8 cellular contexts compared by ENCODE assay signal in the genomic region with DNA sequence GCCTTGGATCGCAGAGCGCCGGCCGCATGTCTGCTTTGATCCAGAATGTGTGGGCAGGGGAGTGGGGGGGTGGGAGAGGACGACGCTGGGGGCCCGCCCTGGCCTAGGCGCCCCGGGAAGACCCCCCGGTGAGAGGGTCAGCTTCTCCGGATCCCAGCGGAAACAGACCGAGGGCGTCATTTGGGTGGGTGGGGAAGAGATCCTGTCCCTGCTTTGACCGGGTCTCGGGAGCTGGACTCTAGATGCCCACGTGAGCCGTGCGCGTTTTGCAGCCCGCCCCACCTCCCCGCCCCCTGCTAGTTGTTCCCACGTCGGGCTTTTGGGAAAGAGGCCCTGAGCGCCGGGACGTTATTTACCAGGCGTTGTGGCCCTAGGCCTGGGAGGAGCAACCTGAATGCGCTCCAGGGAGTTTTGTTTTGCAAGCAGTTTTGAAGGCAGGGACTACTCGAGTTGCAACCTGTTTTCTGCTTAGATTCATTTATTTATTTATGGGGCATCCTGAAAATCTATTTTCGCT. TPM values are rescaled to one million over a fixed set of nuclear protein-coding genes. Genes with fewer than 3 reads are reported as not detected.
DNase-seq lines count a peak whose midpoint lies in the region; ATAC-seq and TF ChIP-seq lines count a peak whose summit lies in the region.

No MANE protein-coding gene starts in this region.

- no peaks in the 10 kb centered on the region for H3K9me3 Mint-ChIP-seq in CD4-positive, alpha-beta T cell
- no peaks in the 10 kb centered on the region for H3K9me3 Mint-ChIP-seq in MCF 10A (ENCODE audit: unreplicated experiment)
- H3K9me3 Mint-ChIP-seq in stimulated activated naive CD8-positive, alpha-beta T cell treated with anti-CD3 and anti-CD28 coated beads, Interleukin-15, amount 100 ng/mL, for 72 hours, result no peaks in the 10 kb centered on the region

- POLR2A ChIA-PET in CD4-positive, alpha-beta T cell (lab: Charles Lee), result no interaction called here
- POLR2A ChIA-PET in MCF 10A (lab: Yijun Ruan, JAX), result interaction anchor here (0.6 to 29.8 kb wide), 25 partner anchors 8 to 231 kb away, joined by 3 to 872 read pairs (median 5); partner anchors contain the start of genes CAGE1 and RIOK1

- intact Hi-C loops in CD4-positive, alpha-beta T cell (cut with DNase I, micrococcal nuclease), result no loop called here
- intact Hi-C loops in MCF 10A (cut with micrococcal nuclease), result loop anchor here (1.0 to 5.0 kb wide), 6 partner anchors 18 to 231 kb away; partner anchors contain the start of gene SSR1

- BruUV-seq in MCF 10A (replicated peaks; lab: Mats Ljungman, UMichigan), result no TSS peak

- DNase-seq in CD4-positive, alpha-beta T cell, result no peak
- DNase-seq in MCF 10A (ENCODE audit: unreplicated experiment) (peak; percentile 96), islet precursor cell (peak; percentile 97), activated T-cell treated with anti-CD3 and anti-CD28 coated beads for 4 hours (no peak)
- DNase-seq in stimulated activated naive CD8-positive, alpha-beta T cell treated with anti-CD3 and anti-CD28 coated beads, Interleukin-15, amount 100 ng/mL, for 72 hours, result no peak

- H3K9me3 ChIP-seq in CD4-positive, alpha-beta T cell (ENCODE audit: control insufficient read depth, low read length), result no peaks in the 10 kb centered on the region

- TF ChIP-seq EP300 in Ishikawa (IDR thresholded peaks at IDR 0.05; ENCODE audit: borderline replicate concordance), result no peak

- CTCF ChIA-PET in CD4-positive, alpha-beta T cell (lab: Charles Lee), result no interaction called here
- CTCF ChIA-PET in MCF 10A (lab: Yijun Ruan, JAX), result interaction anchor here (1.3 kb wide), 1 partner anchor 37 kb away, joined by 6 read pairs; no protein-coding TSS in a partner anchor

- peaks cover 87% of the 10 kb centered on the region for H3K27me3 ChIP-seq in CD4-positive, alpha-beta T cell (ENCODE audit: control insufficient read depth, insufficient read depth, low read length)

- peaks cover 82% of the 10 kb centered on the region for H3K27me3 Mint-ChIP-seq in CD4-positive, alpha-beta T cell
- H3K27me3 Mint-ChIP-seq in MCF 10A (ENCODE audit: insufficient read depth, unreplicated experiment), result no peaks in the 10 kb centered on the region
- H3K27me3 Mint-ChIP-seq in stimulated activated naive CD8-positive, alpha-beta T cell treated with anti-CD3 and anti-CD28 coated beads, Interleukin-15, amount 100 ng/mL, for 72 hours, result peaks cover 98% of the 10 kb centered on the region

- no peak for TF ChIP-seq RAD21 in Ishikawa (IDR thresholded peaks at IDR 0.05; ENCODE audit: low read depth)

- peak overlapping the region; percentile 60 for H3K4me3 Mint-ChIP-seq in CD4-positive, alpha-beta T cell
- H3K4me3 Mint-ChIP-seq in MCF 10A (ENCODE audit: unreplicated experiment), result peak overlapping the region; percentile 98
- H3K4me3 Mint-ChIP-seq in stimulated activated naive CD8-positive, alpha-beta T cell treated with anti-CD3 and anti-CD28 coated beads, Interleukin-15, amount 100 ng/mL, for 72 hours, result peak overlapping the region; percentile 64 to 93

- H3K27ac ChIP-seq in CD4-positive, alpha-beta T cell (ENCODE audit: low read depth, low read length), result no peak overlapping the region

- ATAC-seq in CD4-positive, alpha-beta T cell (ENCODE audit: poor library complexity), result no peak
- ATAC-seq in stimulated activated naive CD8-positive, alpha-beta T cell treated with anti-CD3 and anti-CD28 coated beads, Interleukin-15, amount 100 ng/mL, for 72 hours, result no peak
- ATAC-seq in GM21529 (IDR thresholded peaks at IDR 0.05; ENCODE audit: unreplicated experiment) (no peak), HG03460 (IDR thresholded peaks at IDR 0.05; ENCODE audit: unreplicated experiment) (no peak)

- H3K36me3 Mint-ChIP-seq in CD4-positive, alpha-beta T cell (ENCODE audit: low read depth), result no peaks in the 10 kb centered on the region
- peaks cover 46% of the 10 kb centered on the region for H3K36me3 Mint-ChIP-seq in MCF 10A (ENCODE audit: insufficient read depth, unreplicated experiment)

- no peak for TF ChIP-seq CTCF in CD4-positive, alpha-beta T cell (IDR thresholded peaks at IDR 0.05)
- TF ChIP-seq CTCF in MCF 10A (IDR thresholded peaks at IDR 0.05; ENCODE audit: unreplicated experiment), result no peak

- H3K27ac Mint-ChIP-seq in CD4-positive, alpha-beta T cell, result no peak overlapping the region
- H3K27ac Mint-ChIP-seq in MCF 10A (ENCODE audit: low read depth, unreplicated experiment), result peak overlapping the region; percentile 97
- H3K27ac Mint-ChIP-seq in stimulated activated naive CD8-positive, alpha-beta T cell treated with anti-CD3 and anti-CD28 coated beads, Interleukin-15, amount 100 ng/mL, for 72 hours, result no peak overlapping the region

- peaks cover 20% of the 10 kb centered on the region for H3K4me1 Mint-ChIP-seq in CD4-positive, alpha-beta T cell (ENCODE audit: low read depth)
- peaks cover 25% of the 10 kb centered on the region for H3K4me1 Mint-ChIP-seq in MCF 10A (ENCODE audit: insufficient read depth, unreplicated experiment)
- peaks cover 19% of the 10 kb centered on the region for H3K4me1 Mint-ChIP-seq in stimulated activated naive CD8-positive, alpha-beta T cell treated with anti-CD3 and anti-CD28 coated beads, Interleukin-15, amount 100 ng/mL, for 72 hours

TF ChIP-seq in Ishikawa, 13 proteins besides CTCF, POLR2A, EP300 and RAD21:
- no peak for TF ChIP-seq CREB1 (IDR thresholded peaks at IDR 0.05; ENCODE audit: low read depth)
- TF ChIP-seq USF1 (IDR thresholded peaks at IDR 0.05), result peak; percentile 83
- 0 out of 2 replicates have a peak, but pooled peaks have one; percentile 26 for TF ChIP-seq MAX (IDR thresholded peaks at IDR 0.05)
- peak; percentile 38; the same call in 1 of the 2 replicates for TF ChIP-seq ZBTB7A (IDR thresholded peaks at IDR 0.05; ENCODE audit: low read depth)

RNA-seq across cellular contexts. Expression of gene DSP, which starts 1.5 kb away (rescaled TPM):
- under 1 TPM in 1 of 2 experiments, not detected in 1; 0.14 TPM for total RNA-seq in CD4-positive, alpha-beta T cell
- total RNA-seq in MCF 10A (2022), result 163 and 227 TPM in 2 replicates

RNA-seq across cellular contexts. Expression of gene SNRNP48, which starts 47.1 kb away (rescaled TPM):
- 10 to 100 TPM; 12.1 to 13.4 TPM for total RNA-seq in CD4-positive, alpha-beta T cell
- total RNA-seq in MCF 10A (2022), result 10.2 and 11.2 TPM in 2 replicates

Comparison
In these comparisons a context has a peak if more than half of its experiments do, and no peak if none do; other contexts are left out.
1. DNase-seq: peak in MCF 10A (single experiment) and islet precursor cell (single experiment); none in CD4-positive, alpha-beta T cell (0 of 10), stimulated activated naive CD8-positive, alpha-beta T cell treated with anti-CD3 and anti-CD28 coated beads, Interleukin-15, amount 100 ng/mL, for 72 hours (0 of 2) and activated T-cell treated with anti-CD3 and anti-CD28 coated beads for 4 hours (single experiment).
2. RNA of gene DSP, which starts 1.5 kb away (total RNA-seq): 163 to 227 TPM in MCF 10A; 0.14 TPM in CD4-positive, alpha-beta T cell; every median in the first group is over 100 times any median in the second.
3. Peak in every context shown above with its lines, with median percentiles within 50 percentile points of each other: H3K4me3 Mint-ChIP-seq.